ENCODE assay signal across 1 cellular context in genomic region chr10:78718032-78718572, GRCh38.
TF ChIP-seq lines count a peak whose summit lies in the region.

No MANE protein-coding gene starts in this region.

TF ChIP-seq in GM23338, 12 proteins besides CTCF, POLR2A, EP300 and RAD21 (continued from another document):
- TF ChIP-seq ZNF462 (CRISPR knock-in tag; IDR thresholded peaks at IDR 0.05) (no peak), JUNB (IDR thresholded peaks at IDR 0.05; ENCODE audit: unreplicated experiment) (no peak)
